In genomic region chr4:126445596-126445995, GRCh38 we compare ENCODE assay signal across 32 cellular contexts.
"Had no signal": no experiment of that assay in that cellular context is flagged by ENCODE, and none has a peak within 500 bp of the region (broad histone marks: within the 10 kb centered on the region; RNA-seq: fewer than 3 reads in every experiment).

No MANE protein-coding gene starts in this region.

- H3K4me3 ChIP-seq: ascending aorta, gastrocnemius medialis, stomach, suprapubic skin, tibial artery, upper lobe of right lung had no signal

- FAIRE-seq: kidney, small intestine had no signal

- H3K36me3 Mint-ChIP-seq: activated CD4-positive, alpha-beta memory T cell treated with anti-CD3 and anti-CD28 coated beads for 36 hours; activated naive CD8-positive, alpha-beta T cell treated with anti-CD3 and anti-CD28 coated beads for 36 hours; natural killer cell treated with Interleukin-12 subunit alpha and Interleukin-12 subunit beta and Interleukin-15 and Interleukin-18, amount 100 ng/mL, for 72 hours; stimulated activated memory B cell treated with anti-CD40 and anti-IgM and Interleukin-4, amounts not matched to agents 10 μg/mL and 1 μg/mL and 100 μg/mL, for 72 hours had no signal

- H3K9me3 Mint-ChIP-seq: activated CD4-positive, alpha-beta T cell treated with anti-CD3 and anti-CD28 coated beads, Interleukin-2, amount 10 ng/mL, durations not matched to agents 24 days and 14 days; activated T-helper 1 cell treated with anti-CD3 and anti-CD28 coated beads, Interleukin-12 subunit alpha, Interleukin-12 subunit beta, Interleukin-2, Interleukin-4 antibody, amounts not matched to agents 30 ng/mL and 10 ng/mL and 1 ng/mL, durations not matched to agents 14 hours and 24 hours and 36 hours; endodermal cell; stimulated activated memory B cell treated with anti-CD40 and anti-IgM and Interleukin-4, amounts not matched to agents 10 μg/mL and 1 μg/mL and 100 μg/mL, for 72 hours had no signal

- H3K9me3 ChIP-seq: ascending aorta, gastrocnemius medialis, stomach, suprapubic skin, tibial artery, upper lobe of right lung had no signal

- H3K36me3 ChIP-seq: ascending aorta, brain microvascular endothelial cell, gastrocnemius medialis, stomach, suprapubic skin, tibial artery, upper lobe of right lung, WERI-Rb-1 had no signal

- H3K27me3 ChIP-seq: ascending aorta, brain microvascular endothelial cell, gastrocnemius medialis, stomach, suprapubic skin, tibial artery, upper lobe of right lung had no signal

- H3K4me1 Mint-ChIP-seq: activated CD4-positive, alpha-beta T cell treated with anti-CD3 and anti-CD28 coated beads, Interleukin-2, amount 10 ng/mL, durations not matched to agents 24 days and 14 days; activated naive CD8-positive, alpha-beta T cell treated with anti-CD3 and anti-CD28 coated beads for 36 hours; stimulated activated memory B cell treated with anti-CD40 and anti-IgM and Interleukin-4, amounts not matched to agents 10 μg/mL and 1 μg/mL and 100 μg/mL, for 72 hours; T-helper 17 cell had no signal

- ATAC-seq: activated CD4-positive, CD25-positive, alpha-beta regulatory T cell treated with anti-CD3 and anti-CD28 coated beads, Interleukin-2, amount 50 U/mL, for 24 hours; esophagus mucosa; left colon; natural killer cell treated with Interleukin-12 subunit alpha and Interleukin-12 subunit beta and Interleukin-15 and Interleukin-18, amount 100 ng/mL, for 72 hours; sciatic nerve; stimulated activated memory B cell treated with anti-CD40 and anti-IgM and Interleukin-4, amounts not matched to agents 10 μg/mL and 1 μg/mL and 100 μg/mL, for 72 hours; T-helper 17 cell; upper lobe of right lung had no signal

- H3K27me3 Mint-ChIP-seq: activated CD4-positive, alpha-beta memory T cell treated with anti-CD3 and anti-CD28 coated beads for 36 hours; activated CD4-positive, alpha-beta T cell treated with anti-CD3 and anti-CD28 coated beads, Interleukin-2, amount 10 ng/mL, durations not matched to agents 24 days and 14 days; activated naive CD8-positive, alpha-beta T cell treated with anti-CD3 and anti-CD28 coated beads for 36 hours; dendritic cell treated with granulocyte-macrophage colony-stimulating factor and Interleukin-4, amounts not matched to agents 40 ng/mL and 50 ng/mL, for 4 days; natural killer cell treated with Interleukin-12 subunit alpha and Interleukin-12 subunit beta and Interleukin-15 and Interleukin-18, amount 100 ng/mL, for 72 hours; stimulated activated memory B cell treated with anti-CD40 and anti-IgM and Interleukin-4, amounts not matched to agents 10 μg/mL and 1 μg/mL and 100 μg/mL, for 72 hours; T-helper 17 cell had no signal

- H3K27ac ChIP-seq: ascending aorta, brain microvascular endothelial cell, gastrocnemius medialis, stomach, tibial artery, upper lobe of right lung, WERI-Rb-1 had no signal

- DNase-seq: activated CD4-positive, alpha-beta memory T cell treated with anti-CD3 and anti-CD28 coated beads for 36 hours; activated CD4-positive, alpha-beta T cell treated with anti-CD3 and anti-CD28 coated beads, Interleukin-2, amount 10 ng/mL, durations not matched to agents 24 days and 14 days; activated CD8-positive, alpha-beta memory T cell treated with anti-CD3 and anti-CD28 coated beads, Interleukin-2, amount 50 U/mL, for 4 hours; activated effector memory CD4-positive, alpha-beta T cell treated with anti-CD3 and anti-CD28 coated beads, Interleukin-2, amount 50 U/mL, for 16 hours; activated naive CD4-positive, alpha-beta T cell treated with anti-CD3 and anti-CD28 coated beads for 36 hours; activated naive CD8-positive, alpha-beta T cell treated with anti-CD3 and anti-CD28 coated beads for 36 hours; activated T-cell treated with anti-CD3 and anti-CD28 coated beads, Interleukin-2, amount 50 U/mL, for 1 hour; brain microvascular endothelial cell; endodermal cell; gastrocnemius medialis; hippocampal formation; kidney; left colon; small intestine; stimulated activated CD4-positive, alpha-beta T cell treated with anti-CD3 and anti-CD28 coated beads, Interleukin-1b, Interleukin-23, amount 100 ng/mL, for 48 hours; stimulated activated CD4-positive, alpha-beta T cell treated with anti-CD3 and anti-CD28 coated beads, Interleukin-4, amount 100 ng/mL, for 4 hours; stimulated activated CD8-positive, alpha-beta memory T cell treated with anti-CD3 and anti-CD28 coated beads, Interleukin-4, amount 100 ng/mL, for 48 hours; stomach; T-helper 17 cell; T1000; tibial artery; upper lobe of right lung; WERI-Rb-1 had no signal

- H3K4me3 Mint-ChIP-seq: activated CD4-positive, alpha-beta memory T cell treated with anti-CD3 and anti-CD28 coated beads for 36 hours; activated CD4-positive, alpha-beta T cell treated with anti-CD3 and anti-CD28 coated beads, Interleukin-2, amount 10 ng/mL, durations not matched to agents 24 days and 14 days; activated naive CD4-positive, alpha-beta T cell treated with anti-CD3 and anti-CD28 coated beads for 36 hours; activated naive CD8-positive, alpha-beta T cell treated with anti-CD3 and anti-CD28 coated beads for 36 hours; activated T-helper 1 cell treated with anti-CD3 and anti-CD28 coated beads, Interleukin-12 subunit alpha, Interleukin-12 subunit beta, Interleukin-2, Interleukin-4 antibody, amounts not matched to agents 30 ng/mL and 10 ng/mL and 1 ng/mL, durations not matched to agents 14 hours and 24 hours and 36 hours; dendritic cell treated with granulocyte-macrophage colony-stimulating factor and Interleukin-4, amounts not matched to agents 40 ng/mL and 50 ng/mL, for 4 days; endodermal cell; natural killer cell treated with Interleukin-12 subunit alpha and Interleukin-12 subunit beta and Interleukin-15 and Interleukin-18, amount 100 ng/mL, for 72 hours; stimulated activated memory B cell treated with anti-CD40 and anti-IgM and Interleukin-4, amounts not matched to agents 10 μg/mL and 1 μg/mL and 100 μg/mL, for 72 hours; T-helper 17 cell had no signal

- H3K4me1 ChIP-seq: gastrocnemius medialis, stomach, suprapubic skin, upper lobe of right lung had no signal

- H3K27ac Mint-ChIP-seq: activated CD4-positive, alpha-beta memory T cell treated with anti-CD3 and anti-CD28 coated beads for 36 hours; activated CD4-positive, alpha-beta T cell treated with anti-CD3 and anti-CD28 coated beads, Interleukin-2, amount 10 ng/mL, durations not matched to agents 24 days and 14 days; activated naive CD4-positive, alpha-beta T cell treated with anti-CD3 and anti-CD28 coated beads for 36 hours; activated naive CD8-positive, alpha-beta T cell treated with anti-CD3 and anti-CD28 coated beads for 36 hours; activated T-helper 1 cell treated with anti-CD3 and anti-CD28 coated beads, Interleukin-12 subunit alpha, Interleukin-12 subunit beta, Interleukin-2, Interleukin-4 antibody, amounts not matched to agents 30 ng/mL and 10 ng/mL and 1 ng/mL, durations not matched to agents 14 hours and 24 hours and 36 hours; dendritic cell treated with granulocyte-macrophage colony-stimulating factor and Interleukin-4, amounts not matched to agents 40 ng/mL and 50 ng/mL, for 4 days; endodermal cell; natural killer cell treated with Interleukin-12 subunit alpha and Interleukin-12 subunit beta and Interleukin-15 and Interleukin-18, amount 100 ng/mL, for 72 hours; stimulated activated memory B cell treated with anti-CD40 and anti-IgM and Interleukin-4, amounts not matched to agents 10 μg/mL and 1 μg/mL and 100 μg/mL, for 72 hours; T-helper 17 cell had no signal
